ENCODE assay signal across 10 cellular contexts in genomic region chr12:119020377-119021360, GRCh38. TPM values are rescaled to one million over a fixed set of nuclear protein-coding genes. Genes with fewer than 3 reads are reported as not detected.
DNase-seq lines count a peak whose midpoint lies in the region; ATAC-seq and TF ChIP-seq lines count a peak whose summit lies in the region.
"Had no signal": no experiment of that assay in that cellular context is flagged by ENCODE, and none has a peak within 500 bp of the region (broad histone marks: within the 10 kb centered on the region; RNA-seq: fewer than 3 reads in every experiment).

No MANE protein-coding gene starts in this region.

- no peak overlapping the region for H3K4me3 ChIP-seq in MM.1S (ENCODE audit: low read length)

- H4K20me1 ChIP-seq in MM.1S (ENCODE audit: insufficient read depth, low read length): no peaks in the 10 kb centered on the region

- H3K27me3 Mint-ChIP-seq in activated naive CD4-positive, alpha-beta T cell treated with anti-CD3 and anti-CD28 coated beads for 36 hours (ENCODE audit: low read depth): peaks cover 4% of the 10 kb centered on the region
- H3K27me3 Mint-ChIP-seq in endothelial cell (ENCODE audit: unreplicated experiment): peaks cover 6% of the 10 kb centered on the region

- peak; percentile 40 for DNase-seq in activated naive CD4-positive, alpha-beta T cell treated with anti-CD3 and anti-CD28 coated beads for 36 hours
- no peak for DNase-seq in activated naive CD4-positive, alpha-beta T cell (lab: John Stamatoyannopoulos, UW)
- no peak for DNase-seq in MM.1S
- peak; percentile 49 for DNase-seq in endothelial cell (ENCODE audit: low spot score)
- DNase-seq in stimulated activated CD8-positive, alpha-beta memory T cell treated with anti-CD3 and anti-CD28 coated beads, Interleukin-4, amount 100 ng/mL, for 48 hours: peak; percentile 59
- no peak for DNase-seq in NCI-H510A (lab: John Stamatoyannopoulos, UW)
- DNase-seq: NCI-H1105 had no signal

- H3K36me3 ChIP-seq in MM.1S (replicated peaks; ENCODE audit: insufficient read depth, low read length): no peaks in the 10 kb centered on the region

- H3K27ac Mint-ChIP-seq in activated naive CD4-positive, alpha-beta T cell treated with anti-CD3 and anti-CD28 coated beads for 36 hours: no peak overlapping the region
- no peak overlapping the region for H3K27ac Mint-ChIP-seq in endothelial cell (ENCODE audit: unreplicated experiment)
- H3K27ac Mint-ChIP-seq: activated naive CD8-positive, alpha-beta T cell had no signal

- no peaks in the 10 kb centered on the region for H3K4me1 Mint-ChIP-seq in activated naive CD4-positive, alpha-beta T cell treated with anti-CD3 and anti-CD28 coated beads for 36 hours (ENCODE audit: low read depth)
- peaks cover 21% of the 10 kb centered on the region for H3K4me1 Mint-ChIP-seq in endothelial cell (ENCODE audit: unreplicated experiment)

- H3K27me3 ChIP-seq in MM.1S (replicated peaks; ENCODE audit: insufficient read depth, low read length): no peaks in the 10 kb centered on the region

- H3K4me1 ChIP-seq in MM.1S (ENCODE audit: low read length): no peaks in the 10 kb centered on the region

- no peaks in the 10 kb centered on the region for H3K36me3 Mint-ChIP-seq in activated naive CD4-positive, alpha-beta T cell treated with anti-CD3 and anti-CD28 coated beads for 36 hours (ENCODE audit: low read depth)
- H3K36me3 Mint-ChIP-seq in endothelial cell (ENCODE audit: low read depth, unreplicated experiment): no peaks in the 10 kb centered on the region
- H3K36me3 Mint-ChIP-seq: activated naive CD8-positive, alpha-beta T cell had no signal

- no peak overlapping the region for H3K4me3 Mint-ChIP-seq in activated naive CD4-positive, alpha-beta T cell treated with anti-CD3 and anti-CD28 coated beads for 36 hours
- H3K4me3 Mint-ChIP-seq in endothelial cell (ENCODE audit: unreplicated experiment): no peak overlapping the region
- H3K4me3 Mint-ChIP-seq: activated naive CD8-positive, alpha-beta T cell had no signal

- peaks cover 4% of the 10 kb centered on the region for H3K9me3 Mint-ChIP-seq in activated naive CD4-positive, alpha-beta T cell treated with anti-CD3 and anti-CD28 coated beads for 36 hours
- H3K9me3 Mint-ChIP-seq in endothelial cell (ENCODE audit: unreplicated experiment): no peaks in the 10 kb centered on the region

- no peak for ATAC-seq in GM18498 (IDR thresholded peaks at IDR 0.05; ENCODE audit: unreplicated experiment)
- ATAC-seq in HG03460 (IDR thresholded peaks at IDR 0.05; ENCODE audit: unreplicated experiment): no peak

- H3K79me2 ChIP-seq in MM.1S (ENCODE audit: low read length): no peaks in the 10 kb centered on the region

- no peak overlapping the region for H3K27ac ChIP-seq in MM.1S (ENCODE audit: low read length)

- TF ChIP-seq CTCF in MM.1S (IDR thresholded peaks at IDR 0.05; ENCODE audit: low read length) (peak; percentile 26), endothelial cell (IDR thresholded peaks at IDR 0.05; ENCODE audit: unreplicated experiment) (peak; percentile 61)

- no peaks in the 10 kb centered on the region for H3K9me2 ChIP-seq in MM.1S (replicated peaks; ENCODE audit: insufficient read depth, low read length)

- H3F3A ChIP-seq in MM.1S (ENCODE audit: insufficient read depth, low read length): no peaks in the 10 kb centered on the region

- H3K4me2 ChIP-seq in MM.1S (ENCODE audit: low read depth, low read length): no peak overlapping the region

- CTCF ChIA-PET in activated naive CD4-positive, alpha-beta T cell treated with anti-CD3 and anti-CD28 coated beads for 36 hours (lab: Charles Lee): no interaction called here

- intact Hi-C loops in activated naive CD4-positive, alpha-beta T cell treated with anti-CD3 and anti-CD28 coated beads for 36 hours (cut with micrococcal nuclease): no loop called here

- no peak overlapping the region for H2AFZ ChIP-seq in MM.1S (ENCODE audit: low read length)

- no peak overlapping the region for H3K9ac ChIP-seq in MM.1S (ENCODE audit: low read length)

- no peaks in the 10 kb centered on the region for H3K9me3 ChIP-seq in MM.1S (replicated peaks; ENCODE audit: insufficient read depth, low read length)

RNA-seq across cellular contexts. Expression of gene SRRM4, which starts 39.3 kb away (rescaled TPM):
- not detected for total RNA-seq in activated naive CD4-positive, alpha-beta T cell treated with anti-CD3 and anti-CD28 coated beads for 36 hours
- total RNA-seq in endothelial cell (ENCODE audit: unreplicated experiment): 3.6 TPM

Comparison
In these comparisons a context has a peak if more than half of its experiments do, and no peak if none do; other contexts are left out.
1. DNase-seq: peak in activated naive CD4-positive, alpha-beta T cell treated with anti-CD3 and anti-CD28 coated beads for 36 hours (single experiment), endothelial cell (single experiment) and stimulated activated CD8-positive, alpha-beta memory T cell treated with anti-CD3 and anti-CD28 coated beads, Interleukin-4, amount 100 ng/mL, for 48 hours (single experiment); none in activated naive CD4-positive, alpha-beta T cell (0 of 4), MM.1S (single experiment) and NCI-H510A (single experiment).